ENCODE assay signal across 2 cellular contexts in genomic region chr15:91894606-91895005, GRCh38.
TF ChIP-seq lines count a peak whose summit lies in the region.

No MANE protein-coding gene starts in this region.

TF ChIP-seq in WTC11, 78 proteins besides CTCF, POLR2A, EP300 and RAD21 (continues in another document):
- TF ChIP-seq TEAD4 (CRISPR knock-in tag; IDR thresholded peaks at IDR 0.05), result no peak
- TF ChIP-seq ATF6 (CRISPR knock-in tag; IDR thresholded peaks at IDR 0.05), result no peak
- TF ChIP-seq ZNF219 (CRISPR knock-in tag; IDR thresholded peaks at IDR 0.05; ENCODE audit: borderline replicate concordance), result no peak
- TF ChIP-seq AFF4 (CRISPR knock-in tag; IDR thresholded peaks at IDR 0.05; ENCODE audit: borderline replicate concordance), result no peak
- no peak for TF ChIP-seq ATF3 (CRISPR knock-in tag; conservative IDR thresholded peaks at IDR 0.05)
- TF ChIP-seq SMAD4 (CRISPR knock-in tag; IDR thresholded peaks at IDR 0.05), result no peak
- no peak for TF ChIP-seq NR2C2 (CRISPR knock-in tag; IDR thresholded peaks at IDR 0.05)
- TF ChIP-seq ARID4B (CRISPR knock-in tag; IDR thresholded peaks at IDR 0.05; ENCODE audit: borderline replicate concordance), result no peak
- no peak for TF ChIP-seq IRF1 (CRISPR knock-in tag; IDR thresholded peaks at IDR 0.05)
- no peak for TF ChIP-seq ZMAT4 (CRISPR knock-in tag; IDR thresholded peaks at IDR 0.05)
- no peak for TF ChIP-seq PRRX2 (CRISPR knock-in tag; IDR thresholded peaks at IDR 0.05)
- TF ChIP-seq ZNF263 (CRISPR knock-in tag; IDR thresholded peaks at IDR 0.05; ENCODE audit: low read depth), result no peak

TF ChIP-seq in HepG2, 621 proteins besides CTCF, POLR2A, EP300 and RAD21:
- TF ChIP-seq ZNF362 (CRISPR knock-in tag; IDR thresholded peaks at IDR 0.05; ENCODE audit: borderline replicate concordance), result no peak
- TF ChIP-seq ZNF75D (CRISPR knock-in tag; IDR thresholded peaks at IDR 0.05; ENCODE audit: borderline replicate concordance), result no peak
TF ChIP-seq in HepG2: peak in this region for 0.
